Comparison of ENCODE assay signal across 14 cellular contexts in genomic region chr5:42242829-42243485, GRCh38.
"Had no signal": no experiment of that assay in that cellular context is flagged by ENCODE, and none has a peak within 500 bp of the region (broad histone marks: within the 10 kb centered on the region; RNA-seq: fewer than 3 reads in every experiment).

No MANE protein-coding gene starts in this region.

- H3K9me3 ChIP-seq: adrenal gland, ovary, transverse colon had no signal

- H3K36me3 ChIP-seq: adrenal gland, ovary, transverse colon had no signal

- H3K4me1 ChIP-seq: adrenal gland, transverse colon had no signal

- ATAC-seq: activated CD8-positive, alpha-beta T cell treated with anti-CD3 and anti-CD28 coated beads for 36 hours; activated T-cell treated with anti-CD3 and anti-CD28 coated beads, Interleukin-2, amount 50 U/mL, for 4 hours; stimulated activated effector memory CD8-positive, alpha-beta T cell treated with anti-CD3 and anti-CD28 coated beads, Interleukin-12 subunit alpha, Interleukin-12 subunit beta, amount 100 ng/mL, for 72 hours; WTC11 had no signal

- DNase-seq: activated CD4-positive, alpha-beta T cell treated with anti-CD3 and anti-CD28 coated beads for 4 hours; activated CD8-positive, alpha-beta T cell treated with anti-CD3 and anti-CD28 coated beads for 36 hours; activated effector memory CD4-positive, alpha-beta T cell treated with Interleukin-2 at 50 U/mL for 16 hours; activated naive CD4-positive, alpha-beta T cell treated with anti-CD3 and anti-CD28 coated beads, Interleukin-2, amount 50 U/mL, for 16 hours; activated T-cell treated with anti-CD3 and anti-CD28 coated beads, Interleukin-2, amount 50 U/mL, for 4 hours; adrenal gland; dorsolateral prefrontal cortex; endodermal cell; kidney glomerular epithelial cell; T-helper 2 cell; transverse colon had no signal

- H3K4me3 ChIP-seq: adrenal gland, dorsolateral prefrontal cortex, ovary, transverse colon had no signal

- H3K27me3 ChIP-seq: adrenal gland, ovary, transverse colon had no signal

- H3K27ac ChIP-seq: dorsolateral prefrontal cortex, ovary, transverse colon had no signal
